ENCODE assay signal across 33 cellular contexts in genomic region chr9:7305677-7306076, GRCh38.
"Had no signal": no experiment of that assay in that cellular context is flagged by ENCODE, and none has a peak within 500 bp of the region (broad histone marks: within the 10 kb centered on the region; RNA-seq: fewer than 3 reads in every experiment).

No MANE protein-coding gene starts in this region.

- ATAC-seq: activated naive CD4-positive, alpha-beta T cell treated with anti-CD3 and anti-CD28 coated beads, Interleukin-2, amount 50 U/mL, for 72 hours; activated naive CD8-positive, alpha-beta T cell treated with anti-CD3 and anti-CD28 coated beads, Interleukin-2, amount 50 U/mL, for 24 hours; activated T-cell treated with anti-CD3 and anti-CD28 coated beads, Interleukin-2, amount 50 U/mL, for 4 hours; activated T-cell treated with anti-CD3 and anti-CD28 coated beads, Interleukin-2, amount 50 U/mL, for 72 hours; activated T-helper 17 cell treated with anti-CD3 and anti-CD28 coated beads, Interleukin-2, amount 50 U/mL, for 72 hours; body of pancreas had no signal

- FAIRE-seq: astrocyte, bronchial epithelial cell had no signal

- DNase-seq: activated effector memory CD4-positive, alpha-beta T cell treated with anti-CD3 and anti-CD28 coated beads, Interleukin-2, amount 50 U/mL, for 16 hours; activated effector memory CD4-positive, alpha-beta T cell treated with Interleukin-2 at 50 U/mL for 16 hours; activated gamma-delta T cell; activated gamma-delta T cell treated with Interleukin-2 at 50 U/mL for 16 hours; activated naive CD4-positive, alpha-beta T cell; activated naive CD4-positive, alpha-beta T cell treated with anti-CD3 and anti-CD28 coated beads for 36 hours; activated naive CD4-positive, alpha-beta T cell treated with anti-CD3 and anti-CD28 coated beads, Interleukin-2, amount 10 ng/mL, durations not matched to agents 7 days and 5 days; activated naive CD4-positive, alpha-beta T cell treated with anti-CD3 and anti-CD28 coated beads, Interleukin-2, amount 50 U/mL, for 16 hours; activated naive CD4-positive, alpha-beta T cell treated with Interleukin-2 at 50 U/mL for 16 hours; activated naive CD8-positive, alpha-beta T cell treated with anti-CD3 and anti-CD28 coated beads for 36 hours; activated naive CD8-positive, alpha-beta T cell treated with anti-CD3 and anti-CD28 coated beads, Interleukin-2, amount 10 ng/mL, durations not matched to agents 7 days and 5 days; activated naive CD8-positive, alpha-beta T cell treated with anti-CD3 and anti-CD28 coated beads, Interleukin-2, amount 50 U/mL, for 24 hours; activated T-cell treated with anti-CD3 and anti-CD28 coated beads, Interleukin-2, amount 50 U/mL, for 24 hours; activated T-cell treated with anti-CD3 and anti-CD28 coated beads, Interleukin-2, amount 50 U/mL, for 4 hours; activated T-cell treated with anti-CD3 and anti-CD28 coated beads, Interleukin-2, amount 50 U/mL, for 48 hours; activated T-cell treated with anti-CD3 and anti-CD28 coated beads, Interleukin-2, amount 50 U/mL, for 72 hours; adrenal gland; amniotic stem cell; amygdala; anterior cingulate cortex; aorta; body of pancreas; brain microvascular endothelial cell; caudate nucleus; central memory CD4-positive, alpha-beta T cell; cerebellar nuclear complex had no signal

- H3K27ac ChIP-seq: adrenal gland, ascending aorta, body of pancreas, brain microvascular endothelial cell, breast epithelium, cardiac muscle cell had no signal

- H3K4me1 ChIP-seq: adrenal gland, ascending aorta, body of pancreas, breast epithelium had no signal

- H3K36me3 ChIP-seq: adrenal gland, ascending aorta, brain microvascular endothelial cell, breast epithelium, cardiac muscle cell had no signal

- H3K4me3 ChIP-seq: adrenal gland, ascending aorta, body of pancreas, breast epithelium, cardiac muscle cell had no signal

- H3K27me3 ChIP-seq: adrenal gland, ascending aorta, body of pancreas, brain microvascular endothelial cell, cardiac muscle cell had no signal
